In the genomic region with DNA sequence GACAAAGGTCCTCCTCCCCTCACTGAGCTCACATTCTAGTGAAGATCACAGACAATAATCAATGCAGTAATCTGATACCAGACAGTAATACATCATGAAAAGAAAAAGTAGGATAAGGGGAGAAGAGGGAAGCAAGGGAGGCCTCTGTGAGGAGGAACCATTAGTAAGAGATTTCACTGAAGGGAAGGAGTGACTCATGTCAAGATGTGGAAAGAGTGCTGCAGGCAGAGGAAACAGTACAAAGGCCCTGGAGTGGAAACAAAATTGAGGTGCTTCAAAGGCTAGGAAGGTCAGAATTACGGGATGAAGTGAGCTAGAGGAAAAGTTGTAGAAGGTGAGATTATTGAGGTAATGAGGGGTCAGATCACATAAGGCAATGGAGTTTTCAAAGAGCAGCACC, we compare ENCODE assay signal across 8 cellular contexts. TPM values are rescaled to one million over a fixed set of nuclear protein-coding genes. Genes with fewer than 3 reads are reported as not detected.
DNase-seq lines count a peak whose midpoint lies in the region; ATAC-seq and TF ChIP-seq lines count a peak whose summit lies in the region.

No MANE protein-coding gene starts in this region.

- no peak overlapping the region for H2AFZ ChIP-seq in mesenchymal stem cell (ENCODE audit: low read depth, low read length)

- intact Hi-C loops in CD8-positive, alpha-beta T cell (cut with DNase I, micrococcal nuclease) = no loop called here
- intact Hi-C loops in testis (cut with DNase I; ENCODE audit: low total_unique reads) = no loop called here

- H2BK12ac ChIP-seq in mesenchymal stem cell (ENCODE audit: low read length in 2 of 2) = no peak overlapping the region

- TF ChIP-seq CTCF in CD8-positive, alpha-beta T cell (IDR thresholded peaks at IDR 0.05) = no peak
- no peak for TF ChIP-seq CTCF in testis (IDR thresholded peaks at IDR 0.05)

- no peak overlapping the region for H3K27ac ChIP-seq in CD8-positive, alpha-beta T cell (ENCODE audit: low read depth, low read length)
- H3K27ac ChIP-seq in mesenchymal stem cell (ENCODE audit: low read length, poor library complexity, severe bottlenecking) (no peak overlapping the region), testis (no peak overlapping the region)

- H3K14ac ChIP-seq in mesenchymal stem cell (ENCODE audit: low read length in 2 of 2) = no peak overlapping the region

- H3K36me3 Mint-ChIP-seq in CD8-positive, alpha-beta T cell = peaks cover 35% of the 10 kb centered on the region

- POLR2A ChIA-PET in CD8-positive, alpha-beta T cell (lab: Charles Lee) = interaction anchor here (0.7 to 1.7 kb wide), 2 partner anchors 9 to 14 kb away, joined by 3 to 5 read pairs; no protein-coding TSS in a partner anchor

- H3K4me1 ChIP-seq in CD8-positive, alpha-beta T cell (ENCODE audit: insufficient read depth, low read length) = peaks cover 6% of the 10 kb centered on the region
- peaks cover 2% of the 10 kb centered on the region for H3K4me1 ChIP-seq in mesenchymal stem cell (ENCODE audit: control insufficient read depth, insufficient read depth, low read depth, low read length)
- peaks cover 4% of the 10 kb centered on the region for H3K4me1 ChIP-seq in testis

- H2BK5ac ChIP-seq in mesenchymal stem cell (ENCODE audit: low read depth, low read length, poor library complexity, severe bottlenecking) = no peak overlapping the region

- TF ChIP-seq POLR2A in testis (IDR thresholded peaks at IDR 0.05) = no peak

- no peaks in the 10 kb centered on the region for H3K9me3 Mint-ChIP-seq in CD8-positive, alpha-beta T cell

- no peaks in the 10 kb centered on the region for H3K9me3 ChIP-seq in CD8-positive, alpha-beta T cell (ENCODE audit: low read length)
- H3K9me3 ChIP-seq in mesenchymal stem cell (ENCODE audit: control insufficient read depth, low read length) = no peaks in the 10 kb centered on the region
- H3K9me3 ChIP-seq in testis = no peaks in the 10 kb centered on the region

- H4K8ac ChIP-seq in mesenchymal stem cell (ENCODE audit: low read length) = no peak overlapping the region

- peaks cover 13% of the 10 kb centered on the region for H3K4me1 Mint-ChIP-seq in CD8-positive, alpha-beta T cell (ENCODE audit: low read depth)

- H3K4me2 ChIP-seq in mesenchymal stem cell (ENCODE audit: low read length, poor library complexity, severe bottlenecking) = no peak overlapping the region

- CTCF ChIA-PET in CD8-positive, alpha-beta T cell (lab: Charles Lee) = no interaction called here

- H2BK15ac ChIP-seq in mesenchymal stem cell (ENCODE audit: low read depth, poor library complexity, severe bottlenecking) = no peak overlapping the region

- H3K4me3 ChIP-seq in CD8-positive, alpha-beta T cell (ENCODE audit: low read depth, low read length) = no peak overlapping the region
- H3K4me3 ChIP-seq in mesenchymal stem cell (ENCODE audit: insufficient read depth in 1 of 2, low read depth in 1 of 2, low read length in 2 of 2) = no peak overlapping the region
- H3K4me3 ChIP-seq in testis = no peak overlapping the region

- no peak for ATAC-seq in CD8-positive, alpha-beta T cell
- ATAC-seq in GM21825 (IDR thresholded peaks at IDR 0.05; ENCODE audit: unreplicated experiment) = no peak
- ATAC-seq in HG02870 (IDR thresholded peaks at IDR 0.05; ENCODE audit: unreplicated experiment) = no peak

- 65% methylated on average over 1 of the region's 1 CpG for WGBS in mesenchymal stem cell
- 78 to 87% methylated on average over 1 of the region's 1 CpG for WGBS in testis, 2 donors

- no peaks in the 10 kb centered on the region for H3K79me1 ChIP-seq in mesenchymal stem cell (replicated peaks; ENCODE audit: low read length, poor library complexity, severe bottlenecking)

- DNase-seq in CD8-positive, alpha-beta T cell = no peak
- peak; percentile 57 for DNase-seq in M059J (ENCODE audit: low read depth)
- peak; percentile 0 for DNase-seq in amniotic stem cell (lab: John Stamatoyannopoulos, UW)
- peak; percentile 77 for DNase-seq in mesenchymal stem cell
- DNase-seq in testis = no peak
- DNase-seq in hepatic stellate cell (ENCODE audit: low spot score) = no peak

- peak overlapping the region; percentile 26 for H3K9ac ChIP-seq in mesenchymal stem cell (ENCODE audit: low read length)

- H2BK120ac ChIP-seq in mesenchymal stem cell (ENCODE audit: low read depth, low read length) = no peak overlapping the region

- H3K18ac ChIP-seq in mesenchymal stem cell (ENCODE audit: low read depth in 1 of 2, low read length in 2 of 2) = no peak overlapping the region

- peak overlapping the region; percentile 66 for H3K27ac Mint-ChIP-seq in CD8-positive, alpha-beta T cell

- H3K23ac ChIP-seq in mesenchymal stem cell (ENCODE audit: low read length in 2 of 2) = no peak overlapping the region

- peak overlapping the region; percentile 29 for H3K4me3 Mint-ChIP-seq in CD8-positive, alpha-beta T cell

- no peaks in the 10 kb centered on the region for H3K27me3 ChIP-seq in CD8-positive, alpha-beta T cell (ENCODE audit: insufficient read depth, low read length)
- H3K27me3 ChIP-seq in mesenchymal stem cell (ENCODE audit: control insufficient read depth in 1 of 2, insufficient read depth in 1 of 2, low read length in 2 of 2) (no peaks in the 10 kb centered on the region), testis (no peaks in the 10 kb centered on the region)

- H3K27me3 Mint-ChIP-seq in CD8-positive, alpha-beta T cell (ENCODE audit: low read depth) = no peaks in the 10 kb centered on the region

- no peak overlapping the region for H4K91ac ChIP-seq in mesenchymal stem cell (ENCODE audit: low read length)

- H3K4ac ChIP-seq in mesenchymal stem cell (ENCODE audit: low read depth in 1 of 2, low read length in 2 of 2) = no peak overlapping the region

- no peaks in the 10 kb centered on the region for H3K36me3 ChIP-seq in CD8-positive, alpha-beta T cell (ENCODE audit: insufficient read depth, low read length)
- H3K36me3 ChIP-seq in mesenchymal stem cell (ENCODE audit: control insufficient read depth in 1 of 2, insufficient read depth in 2 of 2, low read depth in 1 of 2, low read length in 2 of 2) = no peaks in the 10 kb centered on the region
- no peaks in the 10 kb centered on the region for H3K36me3 ChIP-seq in testis (ENCODE audit: low read depth, missing control alignments)

- H2AK5ac ChIP-seq in mesenchymal stem cell (ENCODE audit: low read length, severe bottlenecking) = no peak overlapping the region

RNA-seq across cellular contexts. Expression of gene LAMTOR3, which starts 38.1 kb away (rescaled TPM):
- total RNA-seq in CD8-positive, alpha-beta T cell = 10 to 100 TPM; 29.3 to 32.4 TPM
- 27.9 and 44.0 TPM in 2 replicates for total RNA-seq in M059J (2014; rRNA removed; shearing (Covaris generic))
- polyA plus RNA-seq in mesenchymal stem cell (2013, experiment 1 of 2) = 47.9 TPM
- 50.4 TPM for polyA plus RNA-seq in mesenchymal stem cell (2013, experiment 2 of 2)
- 10 to 100 TPM; 42.0 to 51.7 TPM for total RNA-seq in testis
- polyA plus RNA-seq in testis (ENCODE audit: insufficient read depth, low read depth, low replicate concordance) = 50.2 TPM

RNA-seq across cellular contexts. Expression of gene DAPP1, which starts 39.5 kb away (rescaled TPM):
- 1 to 10 TPM; 3.2 to 3.6 TPM for total RNA-seq in CD8-positive, alpha-beta T cell
- total RNA-seq in M059J (2014; rRNA removed; shearing (Covaris generic)) = 0.49 and 0.76 TPM in 2 replicates
- polyA plus RNA-seq in mesenchymal stem cell (2013, experiment 1 of 2) = not detected
- polyA plus RNA-seq in mesenchymal stem cell (2013, experiment 2 of 2) = not detected
- 1 to 10 TPM in 1 of 2 donors, under 1 TPM in 1; 0.50 to 1.1 TPM for total RNA-seq in testis
- polyA plus RNA-seq in testis (ENCODE audit: insufficient read depth, low read depth, low replicate concordance) = 2.4 TPM

Comparison
In these comparisons a context has a peak if more than half of its experiments do, and no peak if none do; other contexts are left out.
1. DNase-seq: peak in M059J (single experiment), amniotic stem cell (single experiment) and mesenchymal stem cell (single experiment); none in CD8-positive, alpha-beta T cell (0 of 7), testis (single experiment) and hepatic stellate cell (single experiment).